ENCODE assay signal across 14 cellular contexts in genomic region chr1:54947540-54947939, GRCh38. TPM values are rescaled to one million over a fixed set of nuclear protein-coding genes. Genes with fewer than 3 reads are reported as not detected.
DNase-seq lines count a peak whose midpoint lies in the region; ATAC-seq and TF ChIP-seq lines count a peak whose summit lies in the region.
"Had no signal": no experiment of that assay in that cellular context is flagged by ENCODE, and none has a peak within 500 bp of the region (broad histone marks: within the 10 kb centered on the region; RNA-seq: fewer than 3 reads in every experiment).

No MANE protein-coding gene starts in this region.

- H3K4me3 ChIP-seq in HEK293 (ENCODE audit: low read depth, low read length) = no peak overlapping the region
- H3K4me3 ChIP-seq: GM23248 had no signal

- H3K9me3 Mint-ChIP-seq in osteocyte (ENCODE audit: unreplicated experiment) = no peaks in the 10 kb centered on the region
- no peaks in the 10 kb centered on the region for H3K9me3 Mint-ChIP-seq in stimulated activated effector memory CD8-positive, alpha-beta T cell treated with anti-CD3 and anti-CD28 coated beads, Interleukin-12 subunit alpha, Interleukin-12 subunit beta, amount 100 ng/mL, for 72 hours
- H3K9me3 Mint-ChIP-seq: CD4-positive, alpha-beta T cell; HFFc6 had no signal

- H3K36me3 Mint-ChIP-seq in T-helper 17 cell (ENCODE audit: low read depth) (no peaks in the 10 kb centered on the region), osteocyte (ENCODE audit: unreplicated experiment) (no peaks in the 10 kb centered on the region)
- no peaks in the 10 kb centered on the region for H3K36me3 Mint-ChIP-seq in stimulated activated effector memory CD8-positive, alpha-beta T cell treated with anti-CD3 and anti-CD28 coated beads, Interleukin-12 subunit alpha, Interleukin-12 subunit beta, amount 100 ng/mL, for 72 hours

- no peaks in the 10 kb centered on the region for H3K9me3 ChIP-seq in HEK293 (ENCODE audit: control insufficient read depth, insufficient read depth, low read depth, low read length)
- no peaks in the 10 kb centered on the region for H3K9me3 ChIP-seq in T-helper 17 cell (ENCODE audit: control insufficient read depth, low read length, poor library complexity, severe bottlenecking)
- H3K9me3 ChIP-seq: BE2C, Caco-2 had no signal

- H3K4me1 Mint-ChIP-seq in T-helper 17 cell = peaks cover 24% of the 10 kb centered on the region
- H3K4me1 Mint-ChIP-seq in osteocyte (ENCODE audit: unreplicated experiment) = peaks cover 23% of the 10 kb centered on the region
- peaks cover 30% of the 10 kb centered on the region for H3K4me1 Mint-ChIP-seq in stimulated activated effector memory CD8-positive, alpha-beta T cell treated with anti-CD3 and anti-CD28 coated beads, Interleukin-12 subunit alpha, Interleukin-12 subunit beta, amount 100 ng/mL, for 72 hours

- ATAC-seq in T-helper 17 cell = no peak
- ATAC-seq in stimulated activated effector memory CD8-positive, alpha-beta T cell treated with anti-CD3 and anti-CD28 coated beads, Interleukin-12 subunit alpha, Interleukin-12 subunit beta, amount 100 ng/mL, for 72 hours = no peak

- TF ChIP-seq CTCF in HEK293 (tag by site-specific recombination; IDR thresholded peaks at IDR 0.05) (no peak), osteocyte (IDR thresholded peaks at IDR 0.05) (no peak)

- no peaks in the 10 kb centered on the region for H3K36me3 ChIP-seq in HEK293 (ENCODE audit: control insufficient read depth in 2 of 2, insufficient read depth in 1 of 2, low read length in 2 of 2)
- H3K36me3 ChIP-seq: BE2C had no signal

- POLR2A ChIA-PET in HEK293 (lab: Yijun Ruan, JAX) = no interaction called here

- peaks cover under 1% of the 10 kb centered on the region for H3K27me3 Mint-ChIP-seq in T-helper 17 cell
- no peaks in the 10 kb centered on the region for H3K27me3 Mint-ChIP-seq in osteocyte (ENCODE audit: unreplicated experiment)

- H3K27ac Mint-ChIP-seq in T-helper 17 cell = peak overlapping the region; percentile 53
- H3K27ac Mint-ChIP-seq in osteocyte (ENCODE audit: unreplicated experiment) = no peak overlapping the region
- no peak overlapping the region for H3K27ac Mint-ChIP-seq in stimulated activated effector memory CD8-positive, alpha-beta T cell treated with anti-CD3 and anti-CD28 coated beads, Interleukin-12 subunit alpha, Interleukin-12 subunit beta, amount 100 ng/mL, for 72 hours
- H3K27ac Mint-ChIP-seq: CD4-positive, alpha-beta T cell; HFFc6 had no signal

- H3K27ac ChIP-seq in HEK293 (ENCODE audit: extremely low read depth, low read depth, low read length) = no peak overlapping the region
- H3K27ac ChIP-seq: GM23248 had no signal

- H3K4me3 Mint-ChIP-seq in T-helper 17 cell = no peak overlapping the region
- no peak overlapping the region for H3K4me3 Mint-ChIP-seq in osteocyte (ENCODE audit: unreplicated experiment)
- H3K4me3 Mint-ChIP-seq in stimulated activated effector memory CD8-positive, alpha-beta T cell treated with anti-CD3 and anti-CD28 coated beads, Interleukin-12 subunit alpha, Interleukin-12 subunit beta, amount 100 ng/mL, for 72 hours = no peak overlapping the region
- H3K4me3 Mint-ChIP-seq: CD4-positive, alpha-beta T cell; HFFc6 had no signal

- DNase-seq in AG08395 (ENCODE audit: low spot score) (peak; percentile 0), T-helper 17 cell (no peak), osteocyte (ENCODE audit: extremely low spot score, unreplicated experiment) (peak; percentile 53), activated gamma-delta T cell (lab: John Stamatoyannopoulos, UW) (no peak)
- DNase-seq in stimulated activated effector memory CD8-positive, alpha-beta T cell treated with anti-CD3 and anti-CD28 coated beads, Interleukin-12 subunit alpha, Interleukin-12 subunit beta, amount 100 ng/mL, for 72 hours (ENCODE audit: low spot score in 2 of 2) = no peak
- DNase-seq: BE2C; C1 segment of cervical spinal cord; Caco-2; CD4-positive, alpha-beta T cell; GM23248; HCEC 1CT; HFFc6 had no signal

- CTCF ChIA-PET in HEK293 (lab: Yijun Ruan, JAX) = interaction anchor here (0.7 to 8.3 kb wide), 7 partner anchors 9 to 74 kb away, joined by 3 to 172 read pairs (median 16); partner anchors contain the start of gene BSND

- no peaks in the 10 kb centered on the region for H3K4me1 ChIP-seq in HEK293 (ENCODE audit: control insufficient read depth, insufficient read depth, low read length)
- H3K4me1 ChIP-seq: BE2C, Caco-2 had no signal

TF ChIP-seq in HEK293, 187 proteins besides CTCF, POLR2A, EP300 and RAD21:
- TF ChIP-seq ZNF747 (tag by site-specific recombination; IDR thresholded peaks at IDR 0.05) (no peak), ZNF768 (tag by site-specific recombination; IDR thresholded peaks at IDR 0.05) (0 out of 2 replicates have a peak, but pooled peaks have one; percentile 6)

RNA-seq across cellular contexts. Expression of gene TMEM61, which starts 32.9 kb away (rescaled TPM):
- not detected for total RNA-seq in T-helper 17 cell
- total RNA-seq in osteocyte = not detected in 2 replicates
- total RNA-seq: A172; Caco-2; CD4-positive, alpha-beta T cell; GM23248; HFFc6 had no signal

RNA-seq across cellular contexts. Expression of gene BSND, which starts 51.2 kb away (rescaled TPM):
- total RNA-seq in T-helper 17 cell (under 1 TPM in 1 of 2 donors, not detected in 1; 0.07 TPM), osteocyte (not detected in 2 replicates)
- total RNA-seq: A172; Caco-2; CD4-positive, alpha-beta T cell; GM23248; HFFc6 had no signal

Comparison
In these comparisons a context has a peak if more than half of its experiments do, and no peak if none do; other contexts are left out.
1. DNase-seq: peak in AG08395 (single experiment) and osteocyte (single experiment); none in T-helper 17 cell (0 of 3), activated gamma-delta T cell (single experiment) and stimulated activated effector memory CD8-positive, alpha-beta T cell treated with anti-CD3 and anti-CD28 coated beads, Interleukin-12 subunit alpha, Interleukin-12 subunit beta, amount 100 ng/mL, for 72 hours (0 of 2).